Comparison of ENCODE assay signal across 23 cellular contexts in the genomic region with DNA sequence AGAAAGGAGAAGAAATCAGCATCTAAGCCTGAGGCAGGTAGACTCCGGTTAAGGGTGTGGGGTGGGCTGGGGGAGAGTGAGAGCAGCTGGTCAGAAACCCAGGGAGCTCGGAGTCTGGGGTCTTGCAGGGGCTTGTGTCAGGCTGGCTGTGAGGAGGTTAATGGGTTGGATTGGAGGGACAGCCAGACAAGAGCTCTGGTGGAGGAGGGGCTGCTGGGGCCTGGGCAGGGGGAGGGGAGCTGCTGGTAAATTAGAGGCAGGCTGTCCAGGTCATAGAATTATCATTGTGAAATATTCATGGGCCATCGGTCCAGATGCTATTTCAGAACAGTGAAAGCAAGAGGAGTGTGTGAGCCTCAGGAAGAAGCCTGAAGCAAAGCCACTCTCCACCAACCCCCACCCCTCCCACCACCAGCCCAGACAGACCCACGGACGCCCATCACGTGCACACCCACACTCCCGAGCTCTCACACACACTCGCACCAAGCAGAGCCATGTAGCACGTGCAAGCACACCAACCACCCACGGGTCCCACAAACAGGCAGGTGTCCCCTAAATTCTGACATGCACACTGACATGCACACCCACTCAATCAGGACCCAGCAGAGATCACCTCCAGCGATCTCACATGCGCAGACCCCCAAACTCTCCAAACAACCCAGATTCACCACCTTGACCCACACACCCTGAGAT. TPM values are rescaled to one million over a fixed set of nuclear protein-coding genes. Genes with fewer than 3 reads are reported as not detected.
"Had no signal": no experiment of that assay in that cellular context is flagged by ENCODE, and none has a peak within 500 bp of the region (broad histone marks: within the 10 kb centered on the region; RNA-seq: fewer than 3 reads in every experiment).

No MANE protein-coding gene starts in this region.

- H3K27ac Mint-ChIP-seq: activated CD4-positive, alpha-beta T cell treated with anti-CD3 and anti-CD28 coated beads, Interleukin-2, amount 10 ng/mL, durations not matched to agents 7 days and 5 days; activated T-cell treated with anti-CD3 and anti-CD28 coated beads, Interleukin-2, amount 50 U/mL, for 72 hours; dendritic cell treated with granulocyte-macrophage colony-stimulating factor and Interleukin-4, amounts not matched to agents 40 ng/mL and 50 ng/mL, for 4 days; stimulated activated naive B cell treated with anti-CD40 and anti-IgM and Interleukin-4, amounts not matched to agents 10 μg/mL and 1 μg/mL and 100 μg/mL, for 72 hours had no signal

- H3K4me3 ChIP-seq: skin epidermis, tibial nerve, uterus had no signal

- H3K36me3 Mint-ChIP-seq: stimulated activated naive B cell treated with anti-CD40 and anti-IgM and Interleukin-4, amounts not matched to agents 10 μg/mL and 1 μg/mL and 100 μg/mL, for 72 hours had no signal

- ATAC-seq: activated T-cell treated with anti-CD3 and anti-CD28 coated beads, Interleukin-2, amount 50 U/mL, for 72 hours; right cardiac atrium had no signal

- H3K9ac ChIP-seq: parathyroid adenoma had no signal

- H2AFZ ChIP-seq: parathyroid adenoma had no signal

- H3K4me1 ChIP-seq: foreskin keratinocyte had no signal

- H3K27ac ChIP-seq: foreskin keratinocyte, parathyroid adenoma, skin epidermis, tibial nerve, uterus had no signal

- H3K27me3 ChIP-seq: uterus had no signal

- H3K36me3 ChIP-seq: uterus had no signal

- DNase-seq: activated CD4-positive, alpha-beta T cell treated with anti-CD3 and anti-CD28 coated beads, Interleukin-2, amount 10 ng/mL, durations not matched to agents 7 days and 5 days; activated CD4-positive, CD25-positive, alpha-beta regulatory T cell; activated CD8-positive, alpha-beta memory T cell treated with anti-CD3 and anti-CD28 coated beads, Interleukin-2, amount 50 U/mL, for 48 hours; activated T-cell treated with anti-CD3 and anti-CD28 coated beads, Interleukin-2, amount 50 U/mL, for 72 hours; anterior cingulate cortex; cerebellar nuclear complex; effector memory CD4-positive, alpha-beta T cell; foreskin keratinocyte; kidney glomerular epithelial cell; stimulated activated CD4-positive, alpha-beta T cell treated with anti-CD3 and anti-CD28 coated beads, Interleukin-15, amount 100 ng/mL, for 24 hours; stimulated activated CD4-positive, alpha-beta T cell treated with anti-CD3 and anti-CD28 coated beads, Interleukin-4, amount 100 ng/mL, for 1 hour; stimulated activated naive B cell treated with anti-CD40 and anti-IgM and Interleukin-4, amounts not matched to agents 10 μg/mL and 1 μg/mL and 100 μg/mL, for 72 hours; uterus had no signal

- H3K4me3 Mint-ChIP-seq: activated CD4-positive, alpha-beta T cell treated with anti-CD3 and anti-CD28 coated beads, Interleukin-2, amount 10 ng/mL, durations not matched to agents 7 days and 5 days; activated T-cell treated with anti-CD3 and anti-CD28 coated beads, Interleukin-2, amount 50 U/mL, for 72 hours; dendritic cell treated with granulocyte-macrophage colony-stimulating factor and Interleukin-4, amounts not matched to agents 40 ng/mL and 50 ng/mL, for 4 days; stimulated activated naive B cell treated with anti-CD40 and anti-IgM and Interleukin-4, amounts not matched to agents 10 μg/mL and 1 μg/mL and 100 μg/mL, for 72 hours had no signal

- H3K9me3 Mint-ChIP-seq: activated CD4-positive, alpha-beta T cell treated with anti-CD3 and anti-CD28 coated beads, Interleukin-2, amount 10 ng/mL, durations not matched to agents 7 days and 5 days; activated T-cell treated with anti-CD3 and anti-CD28 coated beads, Interleukin-2, amount 50 U/mL, for 72 hours; dendritic cell treated with granulocyte-macrophage colony-stimulating factor and Interleukin-4, amounts not matched to agents 40 ng/mL and 50 ng/mL, for 4 days; stimulated activated naive B cell treated with anti-CD40 and anti-IgM and Interleukin-4, amounts not matched to agents 10 μg/mL and 1 μg/mL and 100 μg/mL, for 72 hours had no signal

- H3K79me2 ChIP-seq: parathyroid adenoma had no signal

- H3K9me3 ChIP-seq: tibial nerve, uterus had no signal

- FAIRE-seq: TTC549 had no signal

RNA-seq across cellular contexts. Expression of a gene that starts 58.3 kb away (rescaled TPM):
- total RNA-seq: activated CD4-positive, alpha-beta T cell treated with anti-CD3 and anti-CD28 coated beads, Interleukin-2, amount 10 ng/mL, durations not matched to agents 7 days and 5 days; activated T-cell treated with anti-CD3 and anti-CD28 coated beads, Interleukin-2, amount 50 U/mL, for 72 hours; foreskin keratinocyte; lower leg skin; mesenteric fat pad; right cardiac atrium; subcutaneous adipose tissue; T-helper 2 cell treated with Interferon-gamma antibody and Interleukin-4, amounts not matched to agents 100 ng/mL and 5 ng/mL, for 36 hours; tibial nerve; uterus had no signal
- polyA plus RNA-seq: foreskin keratinocyte, right cardiac atrium had no signal
